Comparison of ENCODE assay signal across 13 cellular contexts in genomic region chr2:182915369-182916326, GRCh38. TPM values are rescaled to one million over a fixed set of nuclear protein-coding genes. Genes with fewer than 3 reads are reported as not detected.
DNase-seq lines count a peak whose midpoint lies in the region; ATAC-seq and TF ChIP-seq lines count a peak whose summit lies in the region.
"Had no signal": no experiment of that assay in that cellular context is flagged by ENCODE, and none has a peak within 500 bp of the region (broad histone marks: within the 10 kb centered on the region; RNA-seq: fewer than 3 reads in every experiment).

No MANE protein-coding gene starts in this region.

- no TSS peak for BruUV-seq in HCT116 (replicated peaks; lab: Mats Ljungman, UMichigan)

- intact Hi-C loops in HCT116 (cut with micrococcal nuclease): no loop called here
- intact Hi-C loops in gastrocnemius medialis (cut with DNase I; ENCODE audit: low total_unique reads): no loop called here

- H3K36me3 Mint-ChIP-seq in naive thymus-derived CD8-positive, alpha-beta T cell: no peaks in the 10 kb centered on the region
- no peaks in the 10 kb centered on the region for H3K36me3 Mint-ChIP-seq in activated naive CD8-positive, alpha-beta T cell treated with anti-CD3 and anti-CD28 coated beads, Interleukin-2, amount 50 U/mL, for 24 hours (ENCODE audit: low read depth)

- H3K4me3 Mint-ChIP-seq in naive thymus-derived CD8-positive, alpha-beta T cell: no peak overlapping the region
- H3K4me3 Mint-ChIP-seq in activated naive CD8-positive, alpha-beta T cell treated with anti-CD3 and anti-CD28 coated beads, Interleukin-2, amount 50 U/mL, for 24 hours: no peak overlapping the region
- H3K4me3 Mint-ChIP-seq: stimulated activated naive CD8-positive, alpha-beta T cell treated with anti-CD3 and anti-CD28 coated beads, Interleukin-15, Interleukin-2, amounts not matched to agents 100 ng/mL and 50 ng/mL, for 24 hours had no signal

- no peak overlapping the region for H2AFZ ChIP-seq in HCT116 (ENCODE audit: low read depth, low read length, poor library complexity, severe bottlenecking)

- no peaks in the 10 kb centered on the region for H3K4me1 Mint-ChIP-seq in naive thymus-derived CD8-positive, alpha-beta T cell
- H3K4me1 Mint-ChIP-seq in activated naive CD8-positive, alpha-beta T cell treated with anti-CD3 and anti-CD28 coated beads, Interleukin-2, amount 50 U/mL, for 24 hours: no peaks in the 10 kb centered on the region

- peaks cover 2 to 10% of the 10 kb centered on the region in 2 experiments; a peak in 2 of 4 replicates for H3K36me3 ChIP-seq in HCT116 (ENCODE audit: control insufficient read depth in 1 of 2, insufficient read depth in 2 of 2, low read length in 2 of 2)
- H3K36me3 ChIP-seq in gastrocnemius medialis: peaks cover 0 to 4% of the 10 kb centered on the region in 2 donors

- peak overlapping the region; percentile 18 for H3K4me2 ChIP-seq in HCT116 (ENCODE audit: low read length)

- RAD21 ChIA-PET in HCT116 (lab: Charles Lee; ENCODE audit: low non-redundant PET in 1 of 2, low total read pairs in 2 of 2, uncharacterized antibody in 2 of 2, unreplicated experiment in 2 of 2): no interaction called here

- H3K9me3 ChIP-seq in HCT116 (ENCODE audit: control insufficient read depth in 1 of 2, insufficient read depth in 1 of 2, low read depth in 1 of 2, low read length in 2 of 2): no peaks in the 10 kb centered on the region
- H3K9me3 ChIP-seq in gastrocnemius medialis: no peaks in the 10 kb centered on the region

- H3K9me3 Mint-ChIP-seq in naive thymus-derived CD8-positive, alpha-beta T cell: no peaks in the 10 kb centered on the region
- no peaks in the 10 kb centered on the region for H3K9me3 Mint-ChIP-seq in activated naive CD8-positive, alpha-beta T cell treated with anti-CD3 and anti-CD28 coated beads, Interleukin-2, amount 50 U/mL, for 24 hours
- H3K9me3 Mint-ChIP-seq: stimulated activated naive CD8-positive, alpha-beta T cell treated with anti-CD3 and anti-CD28 coated beads, Interleukin-15, Interleukin-2, amounts not matched to agents 100 ng/mL and 50 ng/mL, for 24 hours had no signal

- in situ Hi-C loops in gastrocnemius medialis (cut with MboI; ENCODE audit: low sequenced_read_pairs in 4 of 4): no loop called here

- no peak for TF ChIP-seq RAD21 in HCT116 (IDR thresholded peaks at IDR 0.05; ENCODE audit: low read depth)

- POLR2A ChIA-PET in HCT116 (lab: Charles Lee) (no interaction called here), RWPE1 (lab: Yijun Ruan, JAX; ENCODE audit: low non-redundant PET) (no interaction called here)
- POLR2A ChIA-PET in naive thymus-derived CD8-positive, alpha-beta T cell (lab: Charles Lee): no interaction called here

- no peak overlapping the region for H3K27ac Mint-ChIP-seq in naive thymus-derived CD8-positive, alpha-beta T cell
- no peak overlapping the region for H3K27ac Mint-ChIP-seq in activated naive CD8-positive, alpha-beta T cell treated with anti-CD3 and anti-CD28 coated beads, Interleukin-2, amount 50 U/mL, for 24 hours
- H3K27ac Mint-ChIP-seq: stimulated activated naive CD8-positive, alpha-beta T cell treated with anti-CD3 and anti-CD28 coated beads, Interleukin-15, Interleukin-2, amounts not matched to agents 100 ng/mL and 50 ng/mL, for 24 hours had no signal

- H3K27me3 Mint-ChIP-seq in naive thymus-derived CD8-positive, alpha-beta T cell: peaks cover 0 to 3% (median 0%) of the 10 kb centered on the region in 5 donors
- no peaks in the 10 kb centered on the region for H3K27me3 Mint-ChIP-seq in activated naive CD8-positive, alpha-beta T cell treated with anti-CD3 and anti-CD28 coated beads, Interleukin-2, amount 50 U/mL, for 24 hours
- H3K27me3 Mint-ChIP-seq: stimulated activated naive CD8-positive, alpha-beta T cell treated with anti-CD3 and anti-CD28 coated beads, Interleukin-15, Interleukin-2, amounts not matched to agents 100 ng/mL and 50 ng/mL, for 24 hours had no signal

- TF ChIP-seq CTCF in HCT116 (IDR thresholded peaks at IDR 0.05 in 2 of 3, conservative IDR thresholded peaks at IDR 0.05 in 1 of 3; ENCODE audit: borderline replicate concordance in 1 of 3, insufficient read depth in 1 of 3, low read depth in 2 of 3, low read length in 2 of 3) (no peak), RWPE1 (conservative IDR thresholded peaks at IDR 0.05; ENCODE audit: low read depth) (no peak), fibroblast of villous mesenchyme (IDR thresholded peaks at IDR 0.05; ENCODE audit: insufficient read depth, low read depth, low read length) (no peak), gastrocnemius medialis (IDR thresholded peaks at IDR 0.05 in 4 of 5, conservative IDR thresholded peaks at IDR 0.05 in 1 of 5) (no peak)

- no peak for TF ChIP-seq POLR2A in HCT116 (IDR thresholded peaks at IDR 0.05; ENCODE audit: borderline replicate concordance, extremely low read depth, insufficient read depth, insufficient read length)
- TF ChIP-seq POLR2A in gastrocnemius medialis (IDR thresholded peaks at IDR 0.05): peak; percentile 38 to 57

- H3K4me3 ChIP-seq in HCT116 (replicated peaks in 1 of 2; ENCODE audit: low read depth in 1 of 2, low read length in 2 of 2) (no peak overlapping the region), fibroblast of villous mesenchyme (ENCODE audit: low read depth, low read length) (no peak overlapping the region), gastrocnemius medialis (no peak overlapping the region)
- H3K4me3 ChIP-seq: K562 had no signal

- H3K4me1 ChIP-seq in HCT116 (ENCODE audit: control insufficient read depth in 1 of 2, insufficient read depth in 2 of 2, low read length in 2 of 2): peaks cover 12 to 19% of the 10 kb centered on the region in 2 experiments; a peak in 3 of 4 replicates
- peaks cover 35 to 52% of the 10 kb centered on the region in 2 donors for H3K4me1 ChIP-seq in gastrocnemius medialis

- no peaks in the 10 kb centered on the region for H3K9me2 ChIP-seq in HCT116 (ENCODE audit: insufficient read depth)

- 0 out of 2 replicates have a peak, but pooled peaks cover 3% of the 10 kb centered on the region for H4K20me1 ChIP-seq in HCT116 (ENCODE audit: insufficient read depth)

- CTCF ChIA-PET in HCT116 (lab: Charles Lee) (no interaction called here), RWPE1 (lab: Yijun Ruan, JAX) (no interaction called here)

- ATAC-seq in HCT116 (peak; percentile 84), gastrocnemius medialis (peak; percentile 84 to 91)
- no peak for ATAC-seq in naive thymus-derived CD8-positive, alpha-beta T cell
- no peak for ATAC-seq in activated naive CD8-positive, alpha-beta T cell treated with anti-CD3 and anti-CD28 coated beads, Interleukin-2, amount 50 U/mL, for 24 hours
- ATAC-seq: K562 had no signal

- no peak overlapping the region for H3K27ac ChIP-seq in HCT116 (ENCODE audit: low read depth, low read length)
- no peak overlapping the region for H3K27ac ChIP-seq in RWPE1
- H3K27ac ChIP-seq in gastrocnemius medialis: peak overlapping the region; percentile 88 to 93 (median 88)

- H3K9ac ChIP-seq in HCT116 (ENCODE audit: low read length): no peak overlapping the region

- DNase-seq in HCT116 (ENCODE audit: low read depth, low spot score): no peak
- peak; percentile 49 for DNase-seq in RWPE1 (ENCODE audit: low spot score)
- DNase-seq in fibroblast of villous mesenchyme (ENCODE audit: low read depth): peak; percentile 71
- peak; percentile 83 to 94 for DNase-seq in gastrocnemius medialis
- no peak for DNase-seq in NCI-H774 (lab: John Stamatoyannopoulos, UW)
- DNase-seq in C1 segment of cervical spinal cord (lab: John Stamatoyannopoulos, UW): no peak
- DNase-seq in naive thymus-derived CD8-positive, alpha-beta T cell: no peak
- DNase-seq in activated naive CD8-positive, alpha-beta T cell treated with anti-CD3 and anti-CD28 coated beads, Interleukin-2, amount 50 U/mL, for 24 hours: no peak
- DNase-seq: erythroblast, RPMI8226 had no signal

- no peaks in the 10 kb centered on the region for H3K79me2 ChIP-seq in HCT116 (ENCODE audit: insufficient read depth, low read length)

- H3K27me3 ChIP-seq in HCT116 (ENCODE audit: insufficient read depth, low read length): no peaks in the 10 kb centered on the region
- H3K27me3 ChIP-seq in gastrocnemius medialis: no peaks in the 10 kb centered on the region

TF ChIP-seq in HCT116, 20 proteins besides CTCF, POLR2A, EP300 and RAD21:
- TF ChIP-seq EZH2phosphoT487 (IDR thresholded peaks at IDR 0.05; ENCODE audit: borderline replicate concordance): no peak
- no peak for TF ChIP-seq TCF7L2 (IDR thresholded peaks at IDR 0.05; ENCODE audit: borderline replicate concordance, extremely low read depth, insufficient read depth, insufficient read length)
- TF ChIP-seq SIN3A (IDR thresholded peaks at IDR 0.05; ENCODE audit: low read depth): no peak
- no peak for TF ChIP-seq ELF1 (IDR thresholded peaks at IDR 0.05; ENCODE audit: borderline replicate concordance, low read depth)
- TF ChIP-seq FOSL1 (IDR thresholded peaks at IDR 0.05; ENCODE audit: low read depth): peak; percentile 12; the same call in 1 of the 2 replicates

RNA-seq across cellular contexts. Expression of gene FRZB, which starts 49.2 kb away (rescaled TPM):
- 0.49 TPM for total RNA-seq in HCT116 (2021; ENCODE audit: unreplicated experiment)
- polyA plus RNA-seq in HCT116 (2012): 0.09 and 0.20 TPM in 2 replicates
- 0.32 and 0.43 TPM in 2 replicates for total RNA-seq in fibroblast of villous mesenchyme
- 10 to 100 TPM in 1 of 4 donors, 1 to 10 TPM in 3; 1.3 to 31.3 (median 4.3) TPM for total RNA-seq in gastrocnemius medialis
- not detected for total RNA-seq in naive thymus-derived CD8-positive, alpha-beta T cell
- not detected for polyA plus RNA-seq in naive thymus-derived CD8-positive, alpha-beta T cell
- total RNA-seq: activated CD8-positive, alpha-beta memory T cell treated with anti-CD3 and anti-CD28 coated beads for 36 hours; K562 had no signal

Comparison
In these comparisons a context has a peak if more than half of its experiments do, and no peak if none do; other contexts are left out.
1. ATAC-seq: peak in HCT116 (single experiment) and gastrocnemius medialis (2 of 2); none in naive thymus-derived CD8-positive, alpha-beta T cell (0 of 2) and activated naive CD8-positive, alpha-beta T cell treated with anti-CD3 and anti-CD28 coated beads, Interleukin-2, amount 50 U/mL, for 24 hours (single experiment).
2. DNase-seq: peak in RWPE1 (single experiment), fibroblast of villous mesenchyme (single experiment) and gastrocnemius medialis (2 of 2); none in HCT116 (single experiment), NCI-H774 (single experiment), C1 segment of cervical spinal cord (0 of 14), naive thymus-derived CD8-positive, alpha-beta T cell (0 of 10) and activated naive CD8-positive, alpha-beta T cell treated with anti-CD3 and anti-CD28 coated beads, Interleukin-2, amount 50 U/mL, for 24 hours (single experiment).
3. H3K27ac ChIP-seq: peak in gastrocnemius medialis (4 of 4); none in HCT116 (single experiment) and RWPE1 (single experiment).